8 cellular contexts compared by ENCODE assay signal in the genomic region with DNA sequence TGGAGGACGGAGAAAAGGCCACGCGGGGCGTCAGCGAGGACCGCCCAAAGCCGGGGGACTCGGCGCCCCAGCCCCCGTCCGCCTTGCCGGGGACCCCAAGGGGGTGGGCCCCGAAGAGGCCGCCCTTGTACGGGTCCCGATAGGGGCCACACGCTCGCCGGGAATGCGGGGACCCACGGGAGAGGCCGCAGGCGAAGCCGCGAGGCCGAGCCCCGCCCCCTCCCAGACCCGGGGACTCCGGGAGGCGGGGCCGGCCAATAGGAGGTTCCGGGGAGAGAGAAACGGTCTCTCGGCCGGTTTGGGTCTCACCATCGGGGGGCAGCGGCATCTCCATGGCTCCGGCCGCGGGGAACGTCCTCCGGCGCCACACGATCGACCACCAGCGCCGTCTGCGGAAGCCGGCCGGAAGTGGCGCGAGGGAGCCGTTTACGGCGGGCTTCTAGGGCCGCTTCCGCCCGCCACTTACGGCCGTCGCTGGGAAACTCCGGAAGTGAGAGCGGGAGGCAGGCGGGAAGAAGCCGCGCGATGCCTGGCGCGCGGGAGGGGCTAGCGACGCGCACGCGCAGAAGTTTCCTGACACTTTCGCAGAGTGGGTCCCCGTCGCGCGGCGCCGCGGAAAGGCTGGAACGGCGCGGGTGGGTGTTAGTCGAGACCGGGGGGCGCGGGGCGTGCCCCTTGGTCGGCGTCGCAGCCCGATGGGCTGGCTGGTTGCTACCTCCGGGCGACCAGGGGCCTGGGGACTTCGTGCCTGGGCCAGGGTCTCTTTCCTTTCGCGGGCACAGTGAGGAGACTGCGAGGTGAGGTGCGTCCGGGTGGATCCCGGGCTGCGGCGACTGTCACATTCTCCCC. TPM values are rescaled to one million over a fixed set of nuclear protein-coding genes. Genes with fewer than 3 reads are reported as not detected.
DNase-seq lines count a peak whose midpoint lies in the region; TF ChIP-seq lines count a peak whose summit lies in the region.

A gene with protein sequence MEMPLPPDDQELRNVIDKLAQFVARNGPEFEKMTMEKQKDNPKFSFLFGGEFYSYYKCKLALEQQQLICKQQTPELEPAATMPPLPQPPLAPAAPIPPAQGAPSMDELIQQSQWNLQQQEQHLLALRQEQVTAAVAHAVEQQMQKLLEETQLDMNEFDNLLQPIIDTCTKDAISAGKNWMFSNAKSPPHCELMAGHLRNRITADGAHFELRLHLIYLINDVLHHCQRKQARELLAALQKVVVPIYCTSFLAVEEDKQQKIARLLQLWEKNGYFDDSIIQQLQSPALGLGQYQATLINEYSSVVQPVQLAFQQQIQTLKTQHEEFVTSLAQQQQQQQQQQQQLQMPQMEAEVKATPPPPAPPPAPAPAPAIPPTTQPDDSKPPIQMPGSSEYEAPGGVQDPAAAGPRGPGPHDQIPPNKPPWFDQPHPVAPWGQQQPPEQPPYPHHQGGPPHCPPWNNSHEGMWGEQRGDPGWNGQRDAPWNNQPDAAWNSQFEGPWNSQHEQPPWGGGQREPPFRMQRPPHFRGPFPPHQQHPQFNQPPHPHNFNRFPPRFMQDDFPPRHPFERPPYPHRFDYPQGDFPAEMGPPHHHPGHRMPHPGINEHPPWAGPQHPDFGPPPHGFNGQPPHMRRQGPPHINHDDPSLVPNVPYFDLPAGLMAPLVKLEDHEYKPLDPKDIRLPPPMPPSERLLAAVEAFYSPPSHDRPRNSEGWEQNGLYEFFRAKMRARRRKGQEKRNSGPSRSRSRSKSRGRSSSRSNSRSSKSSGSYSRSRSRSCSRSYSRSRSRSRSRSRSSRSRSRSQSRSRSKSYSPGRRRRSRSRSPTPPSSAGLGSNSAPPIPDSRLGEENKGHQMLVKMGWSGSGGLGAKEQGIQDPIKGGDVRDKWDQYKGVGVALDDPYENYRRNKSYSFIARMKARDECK (minus strand): TSS at position 393 of the 849 bp plus-strand sequence. CDS start 59 bp downstream, at position 334.

- DNase-seq in CMK (ENCODE audit: low read depth) = peak; percentile 87
- DNase-seq in GM20000 (ENCODE audit: low spot score) = peak; percentile 98
- DNase-seq in HT-29 (ENCODE audit: low spot score) = peak; percentile 91
- peak; percentile 90 for DNase-seq in NK-92 treated with Interleukin-12 subunit alpha and Interleukin-12 subunit beta, amount 100 ng/mL, for 24 hours (lab: John Stamatoyannopoulos, UW)
- peak; percentile 97 for DNase-seq in activated CD8-positive, alpha-beta memory T cell treated with anti-CD3 and anti-CD28 coated beads for 24 hours
- DNase-seq in effector CD8-positive, alpha-beta T cell (lab: John Stamatoyannopoulos, UW) = peak; percentile 91
- peak; percentile 95 to 97 for DNase-seq in lung microvascular endothelial cell (ENCODE audit: low read depth in 2 of 2)
- DNase-seq in stimulated activated CD4-positive, alpha-beta T cell treated with anti-CD3 and anti-CD28 coated beads, TNF-alpha, amount 100 ng/mL, for 4 hours (ENCODE audit: low read depth in 3 of 3) = peak; percentile 88 to 90 (median 90)

- no peak for TF ChIP-seq CTCF in GM20000 (IDR thresholded peaks at IDR 0.05; ENCODE audit: extremely low read depth, missing control alignments)

RNA-seq across cellular contexts. Expression of the gene that starts here (rescaled TPM):
- total RNA-seq in HT-29 (2014; rRNA removed; shearing (Covaris generic)) = 8.8 and 10.7 TPM in 2 replicates
- total RNA-seq in lung microvascular endothelial cell = 3.3 and 5.6 TPM in 2 replicates

Comparison
In these comparisons a context has a peak if more than half of its experiments do, and no peak if none do; other contexts are left out.
1. Peak in every context shown above with its lines: DNase-seq.